In genomic region chr12:124752437-124753229, GRCh38 we compare ENCODE assay signal across 10 cellular contexts.
DNase-seq lines count a peak whose midpoint lies in the region; ATAC-seq and TF ChIP-seq lines count a peak whose summit lies in the region.
"Had no signal": no experiment of that assay in that cellular context is flagged by ENCODE, and none has a peak within 500 bp of the region (broad histone marks: within the 10 kb centered on the region; RNA-seq: fewer than 3 reads in every experiment).

No MANE protein-coding gene starts in this region.

- H3K27me3 Mint-ChIP-seq in CD14-positive monocyte (ENCODE audit: low read depth in 3 of 3) (peaks cover 0 to 5% (median 2%) of the 10 kb centered on the region in 3 donors), chondrocyte (ENCODE audit: low read depth) (no peaks in the 10 kb centered on the region), nephron (ENCODE audit: low read depth) (peaks cover 19% of the 10 kb centered on the region)
- peaks cover 11% of the 10 kb centered on the region for H3K27me3 Mint-ChIP-seq in activated CD8-positive, alpha-beta T cell treated with anti-CD3 and anti-CD28 coated beads for 36 hours

- no peak for TF ChIP-seq CTCF in CD14-positive monocyte (IDR thresholded peaks at IDR 0.05)
- no peak for TF ChIP-seq CTCF in chondrocyte (IDR thresholded peaks at IDR 0.05)
- no peak for TF ChIP-seq CTCF in nephron (IDR thresholded peaks at IDR 0.05; ENCODE audit: unreplicated experiment in 3 of 3)
- TF ChIP-seq CTCF in activated CD8-positive, alpha-beta T cell treated with anti-CD3 and anti-CD28 coated beads for 36 hours (IDR thresholded peaks at IDR 0.05): no peak

- CTCF ChIA-PET in activated CD8-positive, alpha-beta T cell treated with anti-CD3 and anti-CD28 coated beads for 36 hours (lab: Charles Lee): interaction anchor here (2.1 kb wide), 1 partner anchor 14 kb away, joined by 7 read pairs; no protein-coding TSS in a partner anchor

- H3K9me3 Mint-ChIP-seq in CD14-positive monocyte: peaks cover 6 to 17% (median 10%) of the 10 kb centered on the region in 7 donors
- peaks cover 11% of the 10 kb centered on the region for H3K9me3 Mint-ChIP-seq in chondrocyte (ENCODE audit: low read depth)
- peaks cover 17% of the 10 kb centered on the region for H3K9me3 Mint-ChIP-seq in nephron
- H3K9me3 Mint-ChIP-seq in activated CD8-positive, alpha-beta T cell treated with anti-CD3 and anti-CD28 coated beads for 36 hours: peaks cover 13% of the 10 kb centered on the region
- H3K9me3 Mint-ChIP-seq: natural killer cell had no signal

- POLR2A ChIA-PET in activated CD8-positive, alpha-beta T cell treated with anti-CD3 and anti-CD28 coated beads for 36 hours (lab: Charles Lee): interaction anchor here (0.9 kb wide), 1 partner anchor 9 kb away, joined by 3 read pairs; no protein-coding TSS in a partner anchor

- intact Hi-C loops in CD14-positive monocyte (cut with micrococcal nuclease): no loop called here
- intact Hi-C loops in activated CD8-positive, alpha-beta T cell treated with anti-CD3 and anti-CD28 coated beads for 36 hours (cut with micrococcal nuclease): no loop called here

- H3K4me3 Mint-ChIP-seq in CD14-positive monocyte (no peak overlapping the region), chondrocyte (ENCODE audit: unreplicated experiment) (no peak overlapping the region), nephron (peak overlapping the region in 1 of 3 experiments; percentile 20)
- H3K4me3 Mint-ChIP-seq in activated CD8-positive, alpha-beta T cell treated with anti-CD3 and anti-CD28 coated beads for 36 hours: no peak overlapping the region
- H3K4me3 Mint-ChIP-seq: natural killer cell had no signal

- ATAC-seq in activated CD8-positive, alpha-beta T cell treated with anti-CD3 and anti-CD28 coated beads for 36 hours: no peak
- ATAC-seq: natural killer cell had no signal

- H3K27ac Mint-ChIP-seq in CD14-positive monocyte (peak overlapping the region; percentile 52 to 91 (median 82)), chondrocyte (ENCODE audit: unreplicated experiment) (peak overlapping the region; percentile 57), nephron (peak overlapping the region; percentile 66 to 80 (median 69))
- no peak overlapping the region for H3K27ac Mint-ChIP-seq in activated CD8-positive, alpha-beta T cell treated with anti-CD3 and anti-CD28 coated beads for 36 hours
- H3K27ac Mint-ChIP-seq: natural killer cell had no signal

- peak; percentile 67 for DNase-seq in CD14-positive monocyte (ENCODE audit: low spot score)
- peak; percentile 61 for DNase-seq in NCI-H2171 (lab: John Stamatoyannopoulos, UW)
- no peak for DNase-seq in chondrocyte (ENCODE audit: low spot score)
- no peak for DNase-seq in NCI-H774 (lab: John Stamatoyannopoulos, UW)
- no peak for DNase-seq in activated CD8-positive, alpha-beta T cell treated with anti-CD3 and anti-CD28 coated beads for 36 hours
- no peak for DNase-seq in ureter (ENCODE audit: low spot score)
- no peak for DNase-seq in UCSD-AML1 (lab: John Stamatoyannopoulos, UW; ENCODE audit: unreplicated experiment)
- DNase-seq: natural killer cell, NCI-H1436 had no signal

- H3K36me3 Mint-ChIP-seq in CD14-positive monocyte (peaks cover 7 to 15% of the 10 kb centered on the region in 2 donors), chondrocyte (ENCODE audit: low read depth) (peaks cover 3% of the 10 kb centered on the region), nephron (ENCODE audit: low read depth) (no peaks in the 10 kb centered on the region)
- H3K36me3 Mint-ChIP-seq in activated CD8-positive, alpha-beta T cell treated with anti-CD3 and anti-CD28 coated beads for 36 hours (ENCODE audit: low read depth): peaks cover 3% of the 10 kb centered on the region
- H3K36me3 Mint-ChIP-seq: natural killer cell had no signal

- H3K4me1 Mint-ChIP-seq in CD14-positive monocyte (peaks cover 92% of the 10 kb centered on the region), chondrocyte (ENCODE audit: low read depth) (peaks cover 32% of the 10 kb centered on the region), nephron (peaks cover 66% of the 10 kb centered on the region)
- H3K4me1 Mint-ChIP-seq in activated CD8-positive, alpha-beta T cell treated with anti-CD3 and anti-CD28 coated beads for 36 hours (ENCODE audit: low read depth): peaks cover 16% of the 10 kb centered on the region

Comparison
In these comparisons a context has a peak if more than half of its experiments do, and no peak if none do; other contexts are left out.
1. DNase-seq: peak in CD14-positive monocyte (single experiment) and NCI-H2171 (single experiment); none in chondrocyte (single experiment), NCI-H774 (single experiment), activated CD8-positive, alpha-beta T cell treated with anti-CD3 and anti-CD28 coated beads for 36 hours (single experiment), ureter (single experiment) and UCSD-AML1 (single experiment).